ENCODE assay signal across 8 cellular contexts in the genomic region with DNA sequence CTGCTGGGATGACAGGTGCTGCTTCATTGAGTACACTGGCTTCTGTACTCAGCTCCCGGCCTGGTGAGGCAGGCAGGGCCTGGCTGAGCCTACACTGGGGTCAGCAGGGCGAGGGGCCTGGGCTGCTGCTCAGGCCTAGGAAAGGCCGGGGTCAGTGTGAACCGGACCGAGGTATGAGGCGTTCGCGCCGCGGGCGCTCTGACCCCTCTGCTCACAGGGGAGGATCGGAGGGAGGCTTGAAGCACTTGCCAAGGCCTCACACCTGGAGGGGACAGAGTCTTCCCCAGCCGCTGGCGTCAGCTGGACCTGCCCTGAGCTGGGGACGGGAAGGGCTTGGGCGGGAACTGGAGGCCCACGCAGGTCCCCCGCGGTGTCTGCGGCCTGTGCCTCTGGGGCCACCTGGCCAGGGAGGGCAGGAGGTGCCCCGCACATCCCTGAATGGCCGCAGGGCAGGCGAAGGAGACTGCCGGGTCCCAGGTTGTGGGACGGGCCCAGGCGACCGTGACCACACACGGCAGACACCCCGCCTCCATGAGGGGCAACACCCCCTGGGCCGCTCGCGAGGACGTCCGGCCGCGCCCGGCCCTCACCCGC. TPM values are rescaled to one million over a fixed set of nuclear protein-coding genes. Genes with fewer than 3 reads are reported as not detected.
A peak's percentile ranks its signal among the peaks of the same experiment; 100 is the strongest.
DNase-seq lines count a peak whose midpoint lies in the region; ATAC-seq, FAIRE-seq and TF ChIP-seq lines count a peak whose summit lies in the region.

No MANE protein-coding gene starts in this region.

- peak overlapping the region; percentile 39 to 97 (median 85) for H3K9ac ChIP-seq in H1 (replicated peaks in 1 of 4; ENCODE audit: extremely low read depth in 1 of 4, low read depth in 3 of 4, low read length in 3 of 4)
- H3K9ac ChIP-seq in neural cell (ENCODE audit: low read length): peak overlapping the region; percentile 82

- H3K4me1 ChIP-seq in PC-9 (replicated peaks; ENCODE audit: insufficient read depth) (peaks cover 24% of the 10 kb centered on the region), H1 (replicated peaks in 1 of 4; ENCODE audit: control insufficient read depth in 3 of 4, insufficient read depth in 4 of 4, low read length in 3 of 4) (peaks cover 0 to 14% (median 11%) of the 10 kb centered on the region in 4 experiments; a peak in 5 of 7 replicates)

- TF ChIP-seq RAD21 in H1 (IDR thresholded peaks at IDR 0.05 in 1 of 2, conservative IDR thresholded peaks at IDR 0.05 in 1 of 2; ENCODE audit: low read depth in 2 of 2, low read length in 2 of 2) (no peak), neural cell (conservative IDR thresholded peaks at IDR 0.05) (no peak)

- no peak overlapping the region for H3K23ac ChIP-seq in H1 (ENCODE audit: insufficient read length)

- H3K14ac ChIP-seq in H1 (ENCODE audit: insufficient read length): no peak overlapping the region

- H3F3A ChIP-seq in PC-9 (ENCODE audit: insufficient read depth, low read depth): peaks cover 25% of the 10 kb centered on the region; the same call in 1 of the 2 replicates
- H3F3A ChIP-seq in neural cell (ENCODE audit: insufficient read depth, low read length, poor library complexity, severe bottlenecking): no peaks in the 10 kb centered on the region

- no peak for TF ChIP-seq POLR2A in H1 (IDR thresholded peaks at IDR 0.05; ENCODE audit: control extremely low read depth in 1 of 2, low read depth in 2 of 2, low read length in 2 of 2)

- CTCF ChIA-PET in PC-9 (lab: Charles Lee) (no interaction called here), H1 (lab: Charles Lee; ENCODE audit: partially characterized antibody) (interaction anchor here (1.2 kb wide), 1 partner anchor 52 kb away, joined by 3 read pairs; no protein-coding TSS in a partner anchor)

- 27% methylated on average over 29 of the region's 38 CpGs; no CpG with 5 or more reads in 1 of the 2 experiments for WGBS in H1 (ENCODE audit: extremely low coverage in 1 of 2, insufficient coverage in 1 of 2, insufficient read length in 1 of 2, insufficient replicate concordance in 2 of 2, low coverage in 1 of 2, low lambda C conversion rate in 2 of 2, missing lambda C conversion rate in 1 of 2), 2 experiments

- no peaks in the 10 kb centered on the region for H3K9me3 ChIP-seq in PC-9 (ENCODE audit: insufficient read depth, low read depth)
- no peaks in the 10 kb centered on the region for H3K9me3 ChIP-seq in H1 (ENCODE audit: insufficient read depth in 2 of 2, low read depth in 1 of 2, low read length in 1 of 2)
- no peaks in the 10 kb centered on the region for H3K9me3 ChIP-seq in neural cell (ENCODE audit: low read length)

- no peaks in the 10 kb centered on the region for H4K20me1 ChIP-seq in PC-9 (ENCODE audit: insufficient read depth)
- peaks cover 2 to 11% of the 10 kb centered on the region in 2 experiments for H4K20me1 ChIP-seq in H1 (replicated peaks in 1 of 2; ENCODE audit: control insufficient read depth in 1 of 2, insufficient read depth in 2 of 2, low read length in 2 of 2)
- H4K20me1 ChIP-seq in neural cell (ENCODE audit: insufficient read depth): no peaks in the 10 kb centered on the region

- no peak overlapping the region for H2BK120ac ChIP-seq in H1 (replicated peaks; ENCODE audit: low read depth, low read length)

- H3K27ac ChIP-seq in PC-9 (peak overlapping the region; percentile 36; the same call in 1 of the 2 replicates), H1 (ENCODE audit: low read depth, low read length) (peak overlapping the region; percentile 63; the same call in 1 of the 2 replicates), neural cell (ENCODE audit: low read length) (peak overlapping the region; percentile 55)

- no peak for TF ChIP-seq EP300 in H1 (IDR thresholded peaks at IDR 0.05; ENCODE audit: borderline replicate concordance in 1 of 2, low read depth in 2 of 2, low read length in 2 of 2)
- TF ChIP-seq EP300 in neural cell (conservative IDR thresholded peaks at IDR 0.05; ENCODE audit: poor library complexity, severe bottlenecking): no peak

- peak overlapping the region; percentile 15 for H4K5ac ChIP-seq in H1 (ENCODE audit: insufficient read length, low read depth, low read length)

- peak overlapping the region; percentile 95 for H4K8ac ChIP-seq in H1 (ENCODE audit: extremely low read depth, insufficient read depth, low read length)

- no peaks in the 10 kb centered on the region for H3K9me2 ChIP-seq in PC-9 (ENCODE audit: insufficient read depth)
- no peaks in the 10 kb centered on the region for H3K9me2 ChIP-seq in neural cell (ENCODE audit: insufficient read depth, low read length)

- H3K4me2 ChIP-seq in PC-9 (peak overlapping the region; percentile 94), H1 (ENCODE audit: insufficient read depth in 1 of 2, low read depth in 2 of 2, low read length in 2 of 2) (peak overlapping the region; percentile 53 to 85), neural cell (ENCODE audit: low read length) (peak overlapping the region; percentile 76)

- peaks cover 30% of the 10 kb centered on the region for H3K79me2 ChIP-seq in PC-9 (ENCODE audit: low read depth)
- peaks cover 0 to 6% of the 10 kb centered on the region in 2 experiments; a peak in 1 of 4 replicates for H3K79me2 ChIP-seq in H1 (ENCODE audit: control insufficient read depth in 1 of 2, insufficient read depth in 2 of 2, low read length in 2 of 2)
- H3K79me2 ChIP-seq in neural cell (replicated peaks; ENCODE audit: insufficient read depth, low read length): no peaks in the 10 kb centered on the region

- H2BK15ac ChIP-seq in H1 (ENCODE audit: low read length): no peak overlapping the region

- peak overlapping the region; percentile 65 for H4K91ac ChIP-seq in H1 (replicated peaks; ENCODE audit: insufficient read length, low read length)

- peak; percentile 23 for ATAC-seq in HG02852 (IDR thresholded peaks at IDR 0.05; ENCODE audit: unreplicated experiment)

- H3K27me3 ChIP-seq in PC-9 (ENCODE audit: insufficient read depth, low read depth) (no peaks in the 10 kb centered on the region), H1 (replicated peaks in 1 of 4; ENCODE audit: control insufficient read depth in 3 of 4, extremely low read depth in 1 of 4, insufficient read depth in 3 of 4, low read length in 3 of 4) (no peaks in the 10 kb centered on the region), neural cell (ENCODE audit: insufficient read depth, low read depth, low read length) (no peaks in the 10 kb centered on the region)

- peak overlapping the region; percentile 75; the same call in 1 of the 2 replicates for H2AK5ac ChIP-seq in H1 (ENCODE audit: low read depth, low read length)

- peak overlapping the region; percentile 77 for H2AFZ ChIP-seq in PC-9
- no peak overlapping the region for H2AFZ ChIP-seq in H1 (ENCODE audit: low read length)
- peak overlapping the region; percentile 56 for H2AFZ ChIP-seq in neural cell (ENCODE audit: low read depth, low read length)

- TF ChIP-seq CTCF in PC-9 (conservative IDR thresholded peaks at IDR 0.05) (no peak), H1 (IDR thresholded peaks at IDR 0.05; ENCODE audit: control extremely low read depth in 1 of 3, insufficient read depth in 1 of 3, low read depth in 1 of 3, low read length in 3 of 3) (no peak), neural cell (IDR thresholded peaks at IDR 0.05; ENCODE audit: poor library complexity, severe bottlenecking) (no peak)

- peaks cover 15% of the 10 kb centered on the region for H3K23me2 ChIP-seq in H1 (ENCODE audit: low read depth, low read length)

- H3K36me3 ChIP-seq in PC-9 (ENCODE audit: low read depth) (no peaks in the 10 kb centered on the region), H1 (ENCODE audit: control insufficient read depth in 2 of 4, insufficient read depth in 4 of 4, low read length in 3 of 4) (peaks cover 2 to 11% (median 7%) of the 10 kb centered on the region in 4 experiments; a peak in 5 of 8 replicates), neural cell (ENCODE audit: insufficient read depth, low read length) (no peaks in the 10 kb centered on the region)

- FAIRE-seq in H1 (lab: Jason Lieb, UNC): no peak

- no peak overlapping the region for H2BK12ac ChIP-seq in H1 (ENCODE audit: low read depth, low read length)

- BruUV-seq in PC-9 (replicated peaks; lab: Mats Ljungman, UMichigan): TSS peak; percentile 61

- H3K79me1 ChIP-seq in H1 (ENCODE audit: low read depth, low read length): no peaks in the 10 kb centered on the region

- POLR2A ChIA-PET in PC-9 (lab: Charles Lee; ENCODE audit: unreplicated experiment): no interaction called here
- POLR2A ChIA-PET in H1 (lab: Charles Lee; ENCODE audit: partially characterized antibody): interaction anchor here (0.7 to 3.6 kb wide), 4 partner anchors 9 to 68 kb away, joined by 3 to 13 read pairs (median 3); no protein-coding TSS in a partner anchor

- H2BK5ac ChIP-seq in H1 (ENCODE audit: low read depth, low read length): peak overlapping the region; percentile 75

- H3K56ac ChIP-seq in H1 (replicated peaks; ENCODE audit: insufficient read length, low read depth, low read length): no peak overlapping the region

- intact Hi-C loops in PC-9 (cut with micrococcal nuclease; ENCODE audit: unreplicated experiment): loop anchor here (1.0 to 10.0 kb wide), 5 partner anchors 21 to 1010 kb away; partner anchors contain the start of genes MORN1, PANK4, PRXL2B and RER1

- no peak overlapping the region; the same call in 1 of the 2 replicates for H3K18ac ChIP-seq in H1 (ENCODE audit: extremely low read depth, low read length)

- H3K4ac ChIP-seq in H1 (replicated peaks; ENCODE audit: insufficient read length, low read depth, low read length): peak overlapping the region; percentile 78

- DNase-seq in activated T-cell treated with anti-CD3 and anti-CD28 coated beads for 1 hour (ENCODE audit: low read depth): peak; percentile 9
- DNase-seq in activated T-cell treated with anti-CD3 and anti-CD28 coated beads, Interleukin-2, amount 50 U/mL, for 1 hour: no peak
- peak in 1 of 2 experiments; percentile 50 for DNase-seq in PC-9
- DNase-seq in H1 (ENCODE audit: low read depth in 1 of 2, low spot score in 2 of 2): no peak
- no peak for DNase-seq in iPS-NIHi7 (ENCODE audit: extremely low spot score)
- no peak for DNase-seq in stimulated activated CD4-positive, alpha-beta T cell treated with anti-CD3 and anti-CD28 coated beads, Interleukin-12 subunit alpha, Interleukin-12 subunit beta, amount 100 ng/mL, for 4 hours

- H3K4me3 ChIP-seq in PC-9 (peak overlapping the region; percentile 97), H1 (ENCODE audit: extremely low read depth in 1 of 4, insufficient read depth in 2 of 4, low read depth in 3 of 4, low read length in 4 of 4) (peak overlapping the region; percentile 57 to 92 (median 88)), neural cell (ENCODE audit: low read length) (peak overlapping the region; percentile 97)

- no peak overlapping the region for H2BK20ac ChIP-seq in H1 (ENCODE audit: low read length)

RNA-seq across cellular contexts. Expression of gene PEX10, which starts 0.5 kb away (rescaled TPM):
- 24.3 and 26.3 TPM in 2 replicates for total RNA-seq in PC-9 (2021)
- 24.3 and 24.7 TPM in 2 replicates for total RNA-seq in H1 (2021; fragmentation: NEBNext Ultra II Directional; extraction: Animal tissue kit (Norgen Biotek cat#: 25700))
- polyA plus RNA-seq in H1 (2011; rRNA removed) (26.9 and 37.3 TPM in 2 replicates), neural cell (29.4 and 30.1 TPM in 2 replicates)
- polyA plus RNA-seq in H1 (2011; cell fraction: cytosol; rRNA removed): 29.9 TPM
- 42.6 TPM for polyA plus RNA-seq in H1 (2011; cell fraction: nucleus; rRNA removed)
- 16.5 to 25.6 TPM (median 24.1 TPM) in 4 replicates for polyA plus RNA-seq in H1 (2012, experiment 1 of 2)
- 26.0 TPM for polyA plus RNA-seq in H1 (2012, experiment 2 of 2)
- polyA plus RNA-seq in H1 (2013, experiment 1 of 2): 13.3 TPM
- polyA plus RNA-seq in H1 (2013, experiment 2 of 2): 13.7 TPM
- 10.7 and 13.6 TPM in 2 replicates for polyA minus RNA-seq in H1 (2011; rRNA and poly(A)+ RNA removed)
- polyA minus RNA-seq in H1 (2011; cell fraction: cytosol; rRNA and poly(A)+ RNA removed): 19.8 TPM
- polyA minus RNA-seq in H1 (2011; cell fraction: nucleus; rRNA and poly(A)+ RNA removed): 22.3 TPM
- 23.0 and 28.0 TPM in 2 replicates for polyA minus RNA-seq in neural cell

RNA-seq across cellular contexts. Expression of gene RER1, which starts 20.3 kb away (rescaled TPM):
- total RNA-seq in PC-9 (2021): 109 and 131 TPM in 2 replicates
- 92.0 and 102 TPM in 2 replicates for total RNA-seq in H1 (2021; fragmentation: NEBNext Ultra II Directional; extraction: Animal tissue kit (Norgen Biotek cat#: 25700))
- 120 and 134 TPM in 2 replicates for polyA plus RNA-seq in H1 (2011; rRNA removed)
- 93.7 TPM for polyA plus RNA-seq in H1 (2011; cell fraction: cytosol; rRNA removed)
- polyA plus RNA-seq in H1 (2011; cell fraction: nucleus; rRNA removed): 63.8 TPM
- 70.3 to 94.7 TPM (median 80.1 TPM) in 4 replicates for polyA plus RNA-seq in H1 (2012, experiment 1 of 2)
- 37.7 TPM for polyA plus RNA-seq in H1 (2012, experiment 2 of 2)
- polyA plus RNA-seq in H1 (2013, experiment 1 of 2): 96.9 TPM
- 106 TPM for polyA plus RNA-seq in H1 (2013, experiment 2 of 2)
- polyA minus RNA-seq in H1 (2011; rRNA and poly(A)+ RNA removed): 133 and 151 TPM in 2 replicates
- 34.6 TPM for polyA minus RNA-seq in H1 (2011; cell fraction: cytosol; rRNA and poly(A)+ RNA removed)
- 20.3 TPM for polyA minus RNA-seq in H1 (2011; cell fraction: nucleus; rRNA and poly(A)+ RNA removed)
- polyA plus RNA-seq in neural cell: 58.5 and 58.7 TPM in 2 replicates
- 50.6 and 51.2 TPM in 2 replicates for polyA minus RNA-seq in neural cell

RNA-seq across cellular contexts. Expression of gene MORN1, which starts 20.5 kb away (rescaled TPM):
- 47.8 and 51.0 TPM in 2 replicates for total RNA-seq in PC-9 (2021)
- 9.1 and 10.5 TPM in 2 replicates for total RNA-seq in H1 (2021; fragmentation: NEBNext Ultra II Directional; extraction: Animal tissue kit (Norgen Biotek cat#: 25700))
- polyA plus RNA-seq in H1 (2011; rRNA removed) (5.0 and 7.6 TPM in 2 replicates), neural cell (8.2 and 10.9 TPM in 2 replicates)
- 6.9 TPM for polyA plus RNA-seq in H1 (2011; cell fraction: cytosol; rRNA removed)
- polyA plus RNA-seq in H1 (2011; cell fraction: nucleus; rRNA removed): 15.8 TPM
- polyA plus RNA-seq in H1 (2012, experiment 1 of 2): 4.3 to 8.9 TPM (median 7.8 TPM) in 4 replicates
- polyA plus RNA-seq in H1 (2012, experiment 2 of 2): 2.9 TPM
- polyA plus RNA-seq in H1 (2013, experiment 1 of 2): 3.5 TPM
- 3.7 TPM for polyA plus RNA-seq in H1 (2013, experiment 2 of 2)
- polyA minus RNA-seq in H1 (2011; rRNA and poly(A)+ RNA removed): 9.2 and 11.9 TPM in 2 replicates
- polyA minus RNA-seq in H1 (2011; cell fraction: cytosol; rRNA and poly(A)+ RNA removed): 7.9 TPM
- polyA minus RNA-seq in H1 (2011; cell fraction: nucleus; rRNA and poly(A)+ RNA removed): 14.4 TPM
- 17.6 and 19.2 TPM in 2 replicates for polyA minus RNA-seq in neural cell
